In the genomic region with DNA sequence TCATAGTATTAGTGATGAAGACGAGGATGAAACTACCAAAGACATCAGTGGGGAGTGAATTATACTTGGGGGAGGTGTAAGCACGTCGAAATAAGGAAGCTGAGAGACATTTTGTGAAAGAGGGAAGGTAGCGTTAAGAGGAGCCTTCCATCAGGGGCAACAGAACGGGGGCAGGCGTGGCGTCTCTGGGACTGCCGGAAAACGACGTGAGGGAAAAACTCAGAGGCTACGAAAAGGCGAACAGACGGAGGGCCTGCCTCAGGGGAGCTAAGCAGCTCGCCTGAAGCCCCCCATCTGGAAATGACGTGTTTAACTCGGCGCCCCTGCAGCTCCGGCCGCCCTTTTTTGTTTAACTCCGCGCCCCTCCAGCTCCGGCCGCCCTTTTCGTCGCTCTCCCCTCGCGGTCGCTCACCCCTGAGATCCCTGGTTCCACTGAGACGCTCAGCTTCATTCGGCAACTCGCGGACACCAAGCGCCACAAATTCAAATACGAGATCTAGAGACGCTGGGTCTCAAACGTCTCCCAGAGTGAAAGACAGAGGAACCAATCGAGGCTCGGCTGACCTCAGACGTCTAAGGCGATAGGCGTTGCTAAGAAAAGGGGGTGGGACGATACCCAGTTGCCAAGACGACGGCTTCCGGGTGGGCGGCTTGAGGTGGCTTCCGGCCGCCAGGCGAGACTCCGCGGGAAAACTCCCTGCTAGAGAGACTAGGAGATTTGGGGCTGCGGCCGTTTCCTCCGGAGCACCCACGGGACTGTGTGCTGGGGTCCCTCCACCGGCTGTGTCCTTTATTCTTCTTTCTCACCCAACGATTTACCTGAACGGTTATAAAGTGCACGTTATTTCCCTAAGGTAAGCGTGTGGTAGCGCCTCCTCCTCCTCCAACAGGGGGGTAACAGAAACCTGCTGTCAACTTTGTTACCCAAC, we compare ENCODE assay signal across 8 cellular contexts.
DNase-seq lines count a peak whose midpoint lies in the region; ATAC-seq and TF ChIP-seq lines count a peak whose summit lies in the region.

No MANE protein-coding gene starts in this region.

- TF ChIP-seq CTCF in LNCaP clone FGC (IDR thresholded peaks at IDR 0.05; ENCODE audit: control insufficient read depth, extremely low read depth, insufficient read depth): no peak
- TF ChIP-seq CTCF in fibroblast of pulmonary artery (IDR thresholded peaks at IDR 0.05; ENCODE audit: low read length, missing control alignments): no peak

- DNase-seq in ELF-1 (ENCODE audit: low read depth, low spot score) (peak; percentile 98), H4 (ENCODE audit: low spot score) (peak; percentile 97), LNCaP clone FGC (ENCODE audit: low read depth) (peak; percentile 98), RPMI8226 (peak; percentile 99), fibroblast of pulmonary artery (ENCODE audit: low read depth) (peak; percentile 100)
- DNase-seq in activated T-helper 2 cell treated with anti-CD3 and anti-CD28 coated beads, Interferon-gamma antibody, Interleukin-2, Interleukin-4, amounts not matched to agents 10 μg/mL and 5 μg/mL and 100 μg/mL, durations not matched to agents 14 hours and 24 hours and 36 hours (ENCODE audit: low spot score): peak; percentile 91
- DNase-seq in natural killer cell treated with Interleukin-12 subunit alpha and Interleukin-12 subunit beta and Interleukin-15 and Interleukin-18, amount 100 ng/mL, for 72 hours (ENCODE audit: low spot score): peak; percentile 96
- DNase-seq in stimulated activated naive CD4-positive, alpha-beta T cell treated with Interleukin-2 at 50 U/mL for 16 hours (lab: John Stamatoyannopoulos, UW): peak; percentile 93

- H3K27me3 Mint-ChIP-seq in activated T-helper 2 cell treated with anti-CD3 and anti-CD28 coated beads, Interferon-gamma antibody, Interleukin-2, Interleukin-4, amounts not matched to agents 10 μg/mL and 5 μg/mL and 100 μg/mL, durations not matched to agents 14 hours and 24 hours and 36 hours (ENCODE audit: low read depth): peaks cover 7% of the 10 kb centered on the region
- no peaks in the 10 kb centered on the region for H3K27me3 Mint-ChIP-seq in natural killer cell treated with Interleukin-12 subunit alpha and Interleukin-12 subunit beta and Interleukin-15 and Interleukin-18, amount 100 ng/mL, for 72 hours

- no peaks in the 10 kb centered on the region for H3K36me3 Mint-ChIP-seq in activated T-helper 2 cell treated with anti-CD3 and anti-CD28 coated beads, Interferon-gamma antibody, Interleukin-2, Interleukin-4, amounts not matched to agents 10 μg/mL and 5 μg/mL and 100 μg/mL, durations not matched to agents 14 hours and 24 hours and 36 hours (ENCODE audit: low read depth)
- H3K36me3 Mint-ChIP-seq in natural killer cell treated with Interleukin-12 subunit alpha and Interleukin-12 subunit beta and Interleukin-15 and Interleukin-18, amount 100 ng/mL, for 72 hours: no peaks in the 10 kb centered on the region

- H3K4me1 Mint-ChIP-seq in activated T-helper 2 cell treated with anti-CD3 and anti-CD28 coated beads, Interferon-gamma antibody, Interleukin-2, Interleukin-4, amounts not matched to agents 10 μg/mL and 5 μg/mL and 100 μg/mL, durations not matched to agents 14 hours and 24 hours and 36 hours (ENCODE audit: low read depth): peaks cover 26% of the 10 kb centered on the region
- H3K4me1 Mint-ChIP-seq in natural killer cell treated with Interleukin-12 subunit alpha and Interleukin-12 subunit beta and Interleukin-15 and Interleukin-18, amount 100 ng/mL, for 72 hours (ENCODE audit: low read depth in 2 of 2): peaks cover 10 to 11% of the 10 kb centered on the region in 2 donors

- intact Hi-C loops in activated T-helper 2 cell treated with anti-CD3 and anti-CD28 coated beads, Interferon-gamma antibody, Interleukin-2, Interleukin-4, amounts not matched to agents 10 μg/mL and 5 μg/mL and 100 μg/mL, durations not matched to agents 14 hours and 24 hours and 36 hours (cut with micrococcal nuclease): loop anchor here (1.0 to 10.0 kb wide), 6 partner anchors 123 to 1630 kb away; partner anchors contain the start of genes DHODH and PSMD7

- H3K9me3 Mint-ChIP-seq in activated T-helper 2 cell treated with anti-CD3 and anti-CD28 coated beads, Interferon-gamma antibody, Interleukin-2, Interleukin-4, amounts not matched to agents 10 μg/mL and 5 μg/mL and 100 μg/mL, durations not matched to agents 14 hours and 24 hours and 36 hours: peaks cover 5% of the 10 kb centered on the region
- no peaks in the 10 kb centered on the region for H3K9me3 Mint-ChIP-seq in natural killer cell treated with Interleukin-12 subunit alpha and Interleukin-12 subunit beta and Interleukin-15 and Interleukin-18, amount 100 ng/mL, for 72 hours

- H3K4me3 ChIP-seq in LNCaP clone FGC (ENCODE audit: low read depth, low read length) (peak overlapping the region; percentile 94), fibroblast of pulmonary artery (replicated peaks; ENCODE audit: low read depth, low read length) (peak overlapping the region; percentile 85)

- H3K27ac Mint-ChIP-seq in activated T-helper 2 cell treated with anti-CD3 and anti-CD28 coated beads, Interferon-gamma antibody, Interleukin-2, Interleukin-4, amounts not matched to agents 10 μg/mL and 5 μg/mL and 100 μg/mL, durations not matched to agents 14 hours and 24 hours and 36 hours: peak overlapping the region; percentile 93
- peak overlapping the region; percentile 87 to 95 for H3K27ac Mint-ChIP-seq in natural killer cell treated with Interleukin-12 subunit alpha and Interleukin-12 subunit beta and Interleukin-15 and Interleukin-18, amount 100 ng/mL, for 72 hours

- peak overlapping the region; percentile 99 for H3K4me3 Mint-ChIP-seq in activated T-helper 2 cell treated with anti-CD3 and anti-CD28 coated beads, Interferon-gamma antibody, Interleukin-2, Interleukin-4, amounts not matched to agents 10 μg/mL and 5 μg/mL and 100 μg/mL, durations not matched to agents 14 hours and 24 hours and 36 hours (ENCODE audit: low read depth)
- H3K4me3 Mint-ChIP-seq in natural killer cell treated with Interleukin-12 subunit alpha and Interleukin-12 subunit beta and Interleukin-15 and Interleukin-18, amount 100 ng/mL, for 72 hours: peak overlapping the region; percentile 100

- peak; percentile 100 for ATAC-seq in natural killer cell treated with Interleukin-12 subunit alpha and Interleukin-12 subunit beta and Interleukin-15 and Interleukin-18, amount 100 ng/mL, for 72 hours

Comparison
In these comparisons a context has a peak if more than half of its experiments do, and no peak if none do; other contexts are left out.
1. Peak in every context shown above with its lines: DNase-seq, ATAC-seq and H3K4me3 ChIP-seq.